Comparison of ENCODE assay signal across 22 cellular contexts in genomic region chr21:14744368-14744767, GRCh38.
"Had no signal": no experiment of that assay in that cellular context is flagged by ENCODE, and none has a peak within 500 bp of the region (broad histone marks: within the 10 kb centered on the region; RNA-seq: fewer than 3 reads in every experiment).

No MANE protein-coding gene starts in this region.

- H3K4me1 ChIP-seq: colonic mucosa, esophagus muscularis mucosa, foreskin keratinocyte, gastroesophageal sphincter, heart left ventricle, left lung, lower lobe of right lung had no signal

- H3K36me3 ChIP-seq: colonic mucosa, esophagus muscularis mucosa, gastroesophageal sphincter, heart left ventricle, left lung, lower lobe of right lung had no signal

- H3K4me1 Mint-ChIP-seq: immature natural killer cell had no signal

- H3K36me3 Mint-ChIP-seq: immature natural killer cell had no signal

- DNase-seq: colonic mucosa; cortex of kidney; dermis blood vessel endothelial cell; dorsolateral prefrontal cortex; effector CD4-positive, alpha-beta T cell; effector memory CD4-positive, alpha-beta T cell; foreskin keratinocyte; heart left ventricle; hypothalamus; immature natural killer cell; islet precursor cell; kidney; kidney glomerular epithelial cell; left lung; left ventricle myocardium superior; lower lobe of right lung; mesenchymal stem cell; mucosa of descending colon had no signal

- H3K27me3 ChIP-seq: colonic mucosa, dorsolateral prefrontal cortex, esophagus muscularis mucosa, foreskin keratinocyte, gastroesophageal sphincter, heart left ventricle, hepatocyte, left lung had no signal

- H3K9me3 Mint-ChIP-seq: immature natural killer cell had no signal

- ATAC-seq: foreskin keratinocyte, gastroesophageal sphincter, heart left ventricle, left lung, left ventricle myocardium superior, mucosa of descending colon had no signal

- H3K27ac ChIP-seq: colonic mucosa, dorsolateral prefrontal cortex, esophagus muscularis mucosa, foreskin keratinocyte, gastroesophageal sphincter, heart left ventricle, hepatocyte, left lung, lower lobe of right lung had no signal

- H3K27ac Mint-ChIP-seq: immature natural killer cell, mesothelial cell of epicardium had no signal

- H3K4me3 ChIP-seq: colonic mucosa, dorsolateral prefrontal cortex, esophagus muscularis mucosa, gastroesophageal sphincter, heart left ventricle, hepatocyte, left lung, mucosa of descending colon had no signal

- H3K9me3 ChIP-seq: colonic mucosa, esophagus muscularis mucosa, gastroesophageal sphincter, heart left ventricle, left lung, lower lobe of right lung, mucosa of descending colon had no signal

- H3K4me3 Mint-ChIP-seq: immature natural killer cell, mesothelial cell of epicardium had no signal
